11 cellular contexts compared by ENCODE assay signal in genomic region chr12:104710940-104711725, GRCh38.
DNase-seq lines count a peak whose midpoint lies in the region; ATAC-seq and TF ChIP-seq lines count a peak whose summit lies in the region.
"Had no signal": no experiment of that assay in that cellular context is flagged by ENCODE, and none has a peak within 500 bp of the region (broad histone marks: within the 10 kb centered on the region; RNA-seq: fewer than 3 reads in every experiment).

No MANE protein-coding gene starts in this region.

- 57 to 75% (median 61%) methylated on average over 8 of the region's 8 CpGs for WGBS in spleen, 5 donors

- POLR2A ChIA-PET in T-cell (lab: Charles Lee), result no interaction called here

- peaks cover 26% of the 10 kb centered on the region for H3K4me1 ChIP-seq in left ventricle myocardium inferior
- peaks cover 0 to 51% (median 19%) of the 10 kb centered on the region in 6 donors for H3K4me1 ChIP-seq in spleen

- H3K27me3 ChIP-seq in left ventricle myocardium inferior (ENCODE audit: low read depth) (no peaks in the 10 kb centered on the region), spleen (replicated peaks in 1 of 7) (no peaks in the 10 kb centered on the region)
- H3K27me3 ChIP-seq: cardiac muscle cell had no signal

- no peak overlapping the region for H3K4me3 Mint-ChIP-seq in activated T-cell treated with anti-CD3 and anti-CD28 coated beads, Interleukin-2, amount 50 U/mL, for 72 hours
- H3K4me3 Mint-ChIP-seq in T-cell, result no peak overlapping the region

- TF ChIP-seq CTCF in left ventricle myocardium inferior (IDR thresholded peaks at IDR 0.05; ENCODE audit: borderline replicate concordance) (no peak), spleen (IDR thresholded peaks at IDR 0.05 in 8 of 11, conservative IDR thresholded peaks at IDR 0.05 in 3 of 11) (no peak)

- H3K27me3 Mint-ChIP-seq in activated T-cell treated with anti-CD3 and anti-CD28 coated beads, Interleukin-2, amount 50 U/mL, for 72 hours (ENCODE audit: low read depth), result no peaks in the 10 kb centered on the region
- H3K27me3 Mint-ChIP-seq in T-cell, result no peaks in the 10 kb centered on the region

- no peaks in the 10 kb centered on the region for H3K9me3 Mint-ChIP-seq in activated T-cell treated with anti-CD3 and anti-CD28 coated beads, Interleukin-2, amount 50 U/mL, for 72 hours
- no peaks in the 10 kb centered on the region for H3K9me3 Mint-ChIP-seq in T-cell

- H3K4me1 Mint-ChIP-seq in activated T-cell treated with anti-CD3 and anti-CD28 coated beads, Interleukin-2, amount 50 U/mL, for 72 hours (ENCODE audit: low read depth), result peaks cover 64% of the 10 kb centered on the region
- peaks cover 26 to 62% (median 60%) of the 10 kb centered on the region in 3 donors for H3K4me1 Mint-ChIP-seq in T-cell

- H3K4me3 ChIP-seq in left ventricle myocardium inferior (peak overlapping the region; percentile 19), spleen (no peak overlapping the region)
- H3K4me3 ChIP-seq: cardiac muscle cell had no signal

- H3K9me3 ChIP-seq in left ventricle myocardium inferior (replicated peaks) (no peaks in the 10 kb centered on the region), spleen (no peaks in the 10 kb centered on the region)

- no peak for TF ChIP-seq POLR2A in spleen (IDR thresholded peaks at IDR 0.05)

- ATAC-seq in activated T-cell treated with anti-CD3 and anti-CD28 coated beads, Interleukin-2, amount 50 U/mL, for 72 hours (replicated peaks in 1 of 2), result no peak
- ATAC-seq in T-cell (replicated peaks in 1 of 4) (no peak), GM19035 (IDR thresholded peaks at IDR 0.05; ENCODE audit: unreplicated experiment) (no peak)

- CTCF ChIA-PET in T-cell (lab: Charles Lee), result interaction anchor here (0.6 to 1.0 kb wide), 6 partner anchors 9 to 329 kb away, joined by 3 read pairs; no protein-coding TSS in a partner anchor

- H3K36me3 ChIP-seq in left ventricle myocardium inferior, result no peaks in the 10 kb centered on the region
- H3K36me3 ChIP-seq in spleen, result peaks cover 0 to 5% (median 0%) of the 10 kb centered on the region in 6 donors
- H3K36me3 ChIP-seq: cardiac muscle cell had no signal

- DNase-seq in EL, result peak; percentile 72
- peak; percentile 55 for DNase-seq in amniotic stem cell (lab: John Stamatoyannopoulos, UW)
- DNase-seq in left ventricle myocardium inferior, result no peak
- DNase-seq in spleen, result no peak
- DNase-seq in activated T-cell treated with anti-CD3 and anti-CD28 coated beads, Interleukin-2, amount 50 U/mL, for 72 hours, result no peak
- DNase-seq in T-cell, result no peak
- DNase-seq in ureter (ENCODE audit: low spot score), result no peak
- DNase-seq: NCI-H1417 treated with DMSO at 0.1 percent for 48 hours, SIG-M5 had no signal

- intact Hi-C loops in left ventricle myocardium inferior (cut with micrococcal nuclease) (no loop called here), spleen (cut with DNase I; ENCODE audit: low total_unique reads) (no loop called here)

- H3K27ac Mint-ChIP-seq in activated T-cell treated with anti-CD3 and anti-CD28 coated beads, Interleukin-2, amount 50 U/mL, for 72 hours, result no peak overlapping the region
- no peak overlapping the region for H3K27ac Mint-ChIP-seq in T-cell

- H3K36me3 Mint-ChIP-seq in activated T-cell treated with anti-CD3 and anti-CD28 coated beads, Interleukin-2, amount 50 U/mL, for 72 hours (ENCODE audit: insufficient read depth in 2 of 2), result no peaks in the 10 kb centered on the region
- no peaks in the 10 kb centered on the region for H3K36me3 Mint-ChIP-seq in T-cell

- H3K27ac ChIP-seq in left ventricle myocardium inferior (replicated peaks), result peak overlapping the region; percentile 59
- H3K27ac ChIP-seq in spleen, result peak overlapping the region in 7 of 8 donors; percentile 31 to 64 (median 58)
- H3K27ac ChIP-seq: cardiac muscle cell had no signal

Comparison
In these comparisons a context has a peak if more than half of its experiments do, and no peak if none do; other contexts are left out.
1. DNase-seq: peak in EL (single experiment) and amniotic stem cell (single experiment); none in left ventricle myocardium inferior (single experiment), spleen (single experiment), activated T-cell treated with anti-CD3 and anti-CD28 coated beads, Interleukin-2, amount 50 U/mL, for 72 hours (0 of 2), T-cell (0 of 34) and ureter (single experiment).